26 cellular contexts compared by ENCODE assay signal in the genomic region with DNA sequence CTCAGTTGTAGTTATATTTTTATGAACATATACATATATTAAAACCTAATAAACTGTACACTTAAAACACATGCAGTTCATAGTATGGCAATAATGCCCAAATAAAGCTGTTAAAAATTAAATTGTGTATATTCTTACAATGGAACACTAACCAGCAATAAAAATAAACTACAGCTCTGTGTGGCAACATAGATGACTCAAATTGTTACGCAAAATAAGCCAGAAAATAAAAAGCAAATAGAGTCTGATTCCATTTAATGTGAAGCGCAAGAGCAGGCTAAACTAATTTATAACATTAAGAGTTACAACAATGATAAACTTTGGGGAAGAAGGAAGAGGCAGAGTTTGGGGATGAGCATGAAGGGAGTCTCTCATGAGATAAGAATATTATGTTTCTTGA.
"Had no signal": no experiment of that assay in that cellular context is flagged by ENCODE, and none has a peak within 500 bp of the region (broad histone marks: within the 10 kb centered on the region; RNA-seq: fewer than 3 reads in every experiment).

No MANE protein-coding gene starts in this region.

- FAIRE-seq: astrocyte, urothelium cell line had no signal

- H3K36me3 ChIP-seq: brain microvascular endothelial cell, esophagus squamous epithelium, left ventricle myocardium inferior, spleen, thoracic aorta had no signal

- H3K4me1 ChIP-seq: left ventricle myocardium inferior, spleen had no signal

- ATAC-seq: mucosa of descending colon; natural killer cell treated with Interleukin-12 subunit alpha and Interleukin-12 subunit beta and Interleukin-15 and Interleukin-18, amount 100 ng/mL, for 72 hours; right cardiac atrium; stimulated activated naive CD8-positive, alpha-beta T cell treated with anti-CD3 and anti-CD28 coated beads, Interleukin-15, Interleukin-2, amounts not matched to agents 100 U/mL and 50 U/mL, for 24 hours had no signal

- H3K9me3 ChIP-seq: mucosa of descending colon, thoracic aorta had no signal

- H3K4me3 ChIP-seq: esophagus squamous epithelium, left ventricle myocardium inferior, lung, mucosa of descending colon, spleen, thoracic aorta had no signal

- H3K27ac ChIP-seq: brain microvascular endothelial cell, epithelial cell of prostate, esophagus squamous epithelium, left ventricle myocardium inferior, spleen, thoracic aorta had no signal

- DNase-seq: activated CD4-positive, alpha-beta T cell treated with anti-CD3 and anti-CD28 coated beads for 4 hours; activated CD4-positive, alpha-beta T cell treated with anti-CD3 and anti-CD28 coated beads, Interleukin-2, amount 50 U/mL, for 4 hours; activated CD4-positive, CD25-positive, alpha-beta regulatory T cell; activated CD8-positive, alpha-beta memory T cell treated with anti-CD3 and anti-CD28 coated beads for 24 hours; activated effector memory CD4-positive, alpha-beta T cell treated with Interleukin-2 at 50 U/mL for 16 hours; activated naive CD4-positive, alpha-beta T cell treated with anti-CD3 and anti-CD28 coated beads for 36 hours; activated naive CD8-positive, alpha-beta T cell treated with anti-CD3 and anti-CD28 coated beads for 36 hours; amniotic stem cell; brain microvascular endothelial cell; caudate nucleus; effector CD4-positive, alpha-beta T cell; esophagus squamous epithelium; foreskin melanocyte; islet precursor cell; left ventricle myocardium inferior; mucosa of descending colon; right cardiac atrium; spleen; stimulated activated naive CD8-positive, alpha-beta T cell treated with anti-CD3 and anti-CD28 coated beads, Interleukin-15, Interleukin-2, amounts not matched to agents 100 U/mL and 50 U/mL, for 24 hours; trophoblast cell had no signal

- H3K27me3 ChIP-seq: brain microvascular endothelial cell, esophagus squamous epithelium, spleen had no signal
